ENCODE assay signal across 1 cellular context in genomic region chr5:41508696-41509398, GRCh38.
TF ChIP-seq lines count a peak whose summit lies in the region.

No MANE protein-coding gene starts in this region.

TF ChIP-seq in GM23338, 12 proteins besides CTCF, POLR2A, EP300 and RAD21 (continued from another document):
- TF ChIP-seq, protein P1, sequence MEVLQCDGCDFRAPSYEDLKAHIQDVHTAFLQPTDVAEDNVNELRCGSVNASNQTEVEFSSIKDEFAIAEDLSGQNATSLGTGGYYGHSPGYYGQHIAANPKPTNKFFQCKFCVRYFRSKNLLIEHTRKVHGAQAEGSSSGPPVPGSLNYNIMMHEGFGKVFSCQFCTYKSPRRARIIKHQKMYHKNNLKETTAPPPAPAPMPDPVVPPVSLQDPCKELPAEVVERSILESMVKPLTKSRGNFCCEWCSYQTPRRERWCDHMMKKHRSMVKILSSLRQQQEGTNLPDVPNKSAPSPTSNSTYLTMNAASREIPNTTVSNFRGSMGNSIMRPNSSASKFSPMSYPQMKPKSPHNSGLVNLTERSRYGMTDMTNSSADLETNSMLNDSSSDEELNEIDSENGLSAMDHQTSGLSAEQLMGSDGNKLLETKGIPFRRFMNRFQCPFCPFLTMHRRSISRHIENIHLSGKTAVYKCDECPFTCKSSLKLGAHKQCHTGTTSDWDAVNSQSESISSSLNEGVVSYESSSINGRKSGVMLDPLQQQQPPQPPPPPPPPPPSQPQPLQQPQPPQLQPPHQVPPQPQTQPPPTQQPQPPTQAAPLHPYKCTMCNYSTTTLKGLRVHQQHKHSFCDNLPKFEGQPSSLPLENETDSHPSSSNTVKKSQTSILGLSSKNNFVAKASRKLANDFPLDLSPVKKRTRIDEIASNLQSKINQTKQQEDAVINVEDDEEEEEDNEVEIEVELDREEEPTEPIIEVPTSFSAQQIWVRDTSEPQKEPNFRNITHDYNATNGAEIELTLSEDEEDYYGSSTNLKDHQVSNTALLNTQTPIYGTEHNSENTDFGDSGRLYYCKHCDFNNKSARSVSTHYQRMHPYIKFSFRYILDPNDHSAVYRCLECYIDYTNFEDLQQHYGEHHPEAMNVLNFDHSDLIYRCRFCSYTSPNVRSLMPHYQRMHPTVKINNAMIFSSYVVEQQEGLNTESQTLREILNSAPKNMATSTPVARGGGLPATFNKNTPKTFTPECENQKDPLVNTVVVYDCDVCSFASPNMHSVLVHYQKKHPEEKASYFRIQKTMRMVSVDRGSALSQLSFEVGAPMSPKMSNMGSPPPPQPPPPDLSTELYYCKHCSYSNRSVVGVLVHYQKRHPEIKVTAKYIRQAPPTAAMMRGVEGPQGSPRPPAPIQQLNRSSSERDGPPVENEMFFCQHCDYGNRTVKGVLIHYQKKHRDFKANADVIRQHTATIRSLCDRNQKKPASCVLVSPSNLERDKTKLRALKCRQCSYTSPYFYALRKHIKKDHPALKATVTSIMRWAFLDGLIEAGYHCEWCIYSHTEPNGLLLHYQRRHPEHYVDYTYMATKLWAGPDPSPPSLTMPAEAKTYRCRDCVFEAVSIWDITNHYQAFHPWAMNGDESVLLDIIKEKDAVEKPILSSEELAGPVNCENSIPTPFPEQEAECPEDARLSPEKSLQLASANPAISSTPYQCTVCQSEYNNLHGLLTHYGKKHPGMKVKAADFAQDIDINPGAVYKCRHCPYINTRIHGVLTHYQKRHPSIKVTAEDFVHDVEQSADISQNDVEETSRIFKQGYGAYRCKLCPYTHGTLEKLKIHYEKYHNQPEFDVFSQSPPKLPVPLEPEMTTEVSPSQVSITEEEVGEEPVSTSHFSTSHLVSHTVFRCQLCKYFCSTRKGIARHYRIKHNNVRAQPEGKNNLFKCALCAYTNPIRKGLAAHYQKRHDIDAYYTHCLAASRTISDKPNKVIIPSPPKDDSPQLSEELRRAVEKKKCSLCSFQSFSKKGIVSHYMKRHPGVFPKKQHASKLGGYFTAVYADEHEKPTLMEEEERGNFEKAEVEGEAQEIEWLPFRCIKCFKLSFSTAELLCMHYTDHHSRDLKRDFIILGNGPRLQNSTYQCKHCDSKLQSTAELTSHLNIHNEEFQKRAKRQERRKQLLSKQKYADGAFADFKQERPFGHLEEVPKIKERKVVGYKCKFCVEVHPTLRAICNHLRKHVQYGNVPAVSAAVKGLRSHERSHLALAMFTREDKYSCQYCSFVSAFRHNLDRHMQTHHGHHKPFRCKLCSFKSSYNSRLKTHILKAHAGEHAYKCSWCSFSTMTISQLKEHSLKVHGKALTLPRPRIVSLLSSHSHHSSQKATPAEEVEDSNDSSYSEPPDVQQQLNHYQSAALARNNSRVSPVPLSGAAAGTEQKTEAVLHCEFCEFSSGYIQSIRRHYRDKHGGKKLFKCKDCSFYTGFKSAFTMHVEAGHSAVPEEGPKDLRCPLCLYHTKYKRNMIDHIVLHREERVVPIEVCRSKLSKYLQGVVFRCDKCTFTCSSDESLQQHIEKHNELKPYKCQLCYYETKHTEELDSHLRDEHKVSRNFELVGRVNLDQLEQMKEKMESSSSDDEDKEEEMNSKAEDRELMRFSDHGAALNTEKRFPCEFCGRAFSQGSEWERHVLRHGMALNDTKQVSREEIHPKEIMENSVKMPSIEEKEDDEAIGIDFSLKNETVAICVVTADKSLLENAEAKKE (CRISPR knock-in tag; IDR thresholded peaks at IDR 0.05), result no peak
- TF ChIP-seq, protein P2, sequence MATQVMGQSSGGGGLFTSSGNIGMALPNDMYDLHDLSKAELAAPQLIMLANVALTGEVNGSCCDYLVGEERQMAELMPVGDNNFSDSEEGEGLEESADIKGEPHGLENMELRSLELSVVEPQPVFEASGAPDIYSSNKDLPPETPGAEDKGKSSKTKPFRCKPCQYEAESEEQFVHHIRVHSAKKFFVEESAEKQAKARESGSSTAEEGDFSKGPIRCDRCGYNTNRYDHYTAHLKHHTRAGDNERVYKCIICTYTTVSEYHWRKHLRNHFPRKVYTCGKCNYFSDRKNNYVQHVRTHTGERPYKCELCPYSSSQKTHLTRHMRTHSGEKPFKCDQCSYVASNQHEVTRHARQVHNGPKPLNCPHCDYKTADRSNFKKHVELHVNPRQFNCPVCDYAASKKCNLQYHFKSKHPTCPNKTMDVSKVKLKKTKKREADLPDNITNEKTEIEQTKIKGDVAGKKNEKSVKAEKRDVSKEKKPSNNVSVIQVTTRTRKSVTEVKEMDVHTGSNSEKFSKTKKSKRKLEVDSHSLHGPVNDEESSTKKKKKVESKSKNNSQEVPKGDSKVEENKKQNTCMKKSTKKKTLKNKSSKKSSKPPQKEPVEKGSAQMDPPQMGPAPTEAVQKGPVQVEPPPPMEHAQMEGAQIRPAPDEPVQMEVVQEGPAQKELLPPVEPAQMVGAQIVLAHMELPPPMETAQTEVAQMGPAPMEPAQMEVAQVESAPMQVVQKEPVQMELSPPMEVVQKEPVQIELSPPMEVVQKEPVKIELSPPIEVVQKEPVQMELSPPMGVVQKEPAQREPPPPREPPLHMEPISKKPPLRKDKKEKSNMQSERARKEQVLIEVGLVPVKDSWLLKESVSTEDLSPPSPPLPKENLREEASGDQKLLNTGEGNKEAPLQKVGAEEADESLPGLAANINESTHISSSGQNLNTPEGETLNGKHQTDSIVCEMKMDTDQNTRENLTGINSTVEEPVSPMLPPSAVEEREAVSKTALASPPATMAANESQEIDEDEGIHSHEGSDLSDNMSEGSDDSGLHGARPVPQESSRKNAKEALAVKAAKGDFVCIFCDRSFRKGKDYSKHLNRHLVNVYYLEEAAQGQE (IDR thresholded peaks at IDR 0.05; ENCODE audit: unreplicated experiment), result no peak
- TF ChIP-seq JUNB (IDR thresholded peaks at IDR 0.05; ENCODE audit: unreplicated experiment) (no peak), STAT1 (IDR thresholded peaks at IDR 0.05; ENCODE audit: unreplicated experiment) (no peak), EZH2phosphoT487 (IDR thresholded peaks at IDR 0.05; ENCODE audit: unreplicated experiment) (no peak)
TF ChIP-seq in GM23338: peak in this region for 0.
